ENCODE assay signal across 8 cellular contexts in the genomic region with DNA sequence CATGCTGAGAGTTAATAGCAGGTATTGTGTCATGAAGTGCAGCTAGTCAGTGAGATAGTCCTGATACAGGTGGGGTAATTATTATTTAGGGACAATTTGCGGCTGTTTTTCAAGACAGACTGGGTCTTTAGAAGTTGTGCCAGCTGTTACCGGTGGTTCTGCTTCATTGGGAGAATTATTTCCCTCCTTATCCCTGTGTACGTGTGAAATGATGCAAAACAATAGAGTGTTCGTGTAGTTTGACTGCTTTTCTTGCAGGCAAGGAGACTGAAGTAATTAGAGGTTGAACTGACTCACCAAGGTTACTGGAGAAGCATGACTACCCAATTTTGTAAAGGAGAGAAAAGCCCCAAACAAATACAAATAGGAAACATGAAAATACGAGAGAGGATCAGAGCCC.
DNase-seq lines count a peak whose midpoint lies in the region; ATAC-seq and TF ChIP-seq lines count a peak whose summit lies in the region.

No MANE protein-coding gene starts in this region.

- H3K9me2 ChIP-seq in GM23248 (ENCODE audit: insufficient read depth), result no peaks in the 10 kb centered on the region

- WGBS in GM23248 (ENCODE audit: low coverage in 1 of 2, low lambda C conversion rate in 2 of 2, missing lambda C conversion rate in 2 of 2), 2 experiments, result 1 to 8% methylated on average over 5 of the region's 5 CpGs
- no CpG with 5 or more reads among the region's 5 CpGs for whole genome bisulfite sequencing in mesendoderm (ENCODE audit: extremely low coverage, insufficient coverage, low lambda C conversion rate)

- peaks cover 43% of the 10 kb centered on the region for H3F3A ChIP-seq in GM23248 (ENCODE audit: insufficient read depth)

- TF ChIP-seq CTCF in A673 (conservative IDR thresholded peaks at IDR 0.05; ENCODE audit: low read depth, low read length) (no peak), astrocyte of the cerebellum (IDR thresholded peaks at IDR 0.05; ENCODE audit: low read depth, low read length, missing control alignments) (no peak)

- H3K79me2 ChIP-seq in GM23248 (ENCODE audit: insufficient read depth) (no peaks in the 10 kb centered on the region), mesendoderm (ENCODE audit: control insufficient read depth, insufficient read depth, low read length) (no peaks in the 10 kb centered on the region)

- no peak overlapping the region for H2AFZ ChIP-seq in GM23248

- no peak overlapping the region for H3K23ac ChIP-seq in mesendoderm (ENCODE audit: low read length)

- intact Hi-C loops in A673 (cut with micrococcal nuclease; ENCODE audit: unreplicated experiment), result loop anchor here (2.0 to 10.0 kb wide), 2 partner anchors 99 to 177 kb away; no protein-coding TSS in a partner anchor

- no peak overlapping the region for H3K18ac ChIP-seq in mesendoderm (ENCODE audit: low read length)

- no peak overlapping the region for H2BK15ac ChIP-seq in mesendoderm (replicated peaks; ENCODE audit: low read depth)

- H3K4me1 ChIP-seq in A673 (ENCODE audit: insufficient read depth, low read length, poor library complexity, severe bottlenecking), result peaks cover 22% of the 10 kb centered on the region
- peaks cover 39% of the 10 kb centered on the region for H3K4me1 ChIP-seq in GM23248 (ENCODE audit: insufficient read depth)
- H3K4me1 ChIP-seq in mesendoderm (ENCODE audit: control insufficient read depth, low read depth, low read length), result no peaks in the 10 kb centered on the region

- peak overlapping the region; percentile 97 for H3K9ac ChIP-seq in GM23248
- no peak overlapping the region for H3K9ac ChIP-seq in mesendoderm (ENCODE audit: low read length)

- H3K36me3 ChIP-seq in A673 (ENCODE audit: insufficient read depth, low read length, poor library complexity, severe bottlenecking) (no peaks in the 10 kb centered on the region), GM23248 (ENCODE audit: low read depth) (no peaks in the 10 kb centered on the region), mesendoderm (ENCODE audit: control insufficient read depth, insufficient read depth, low read length) (no peaks in the 10 kb centered on the region)

- H4K8ac ChIP-seq in mesendoderm (ENCODE audit: low read depth, low read length), result no peak overlapping the region

- H3K4me2 ChIP-seq in GM23248 (ENCODE audit: unreplicated experiment) (peak overlapping the region; percentile 96), mesendoderm (ENCODE audit: low read length) (no peak overlapping the region)

- POLR2A ChIA-PET in A673 (lab: Charles Lee; ENCODE audit: low non-redundant PET), result no interaction called here

- no peaks in the 10 kb centered on the region for H4K20me1 ChIP-seq in GM23248 (ENCODE audit: insufficient read depth)

- H3K56ac ChIP-seq in mesendoderm (ENCODE audit: low read length), result no peak overlapping the region

- ATAC-seq in HG03159 (IDR thresholded peaks at IDR 0.05; ENCODE audit: unreplicated experiment) (no peak), GM21367 (IDR thresholded peaks at IDR 0.05; ENCODE audit: unreplicated experiment) (no peak), GM19328 (IDR thresholded peaks at IDR 0.05; ENCODE audit: unreplicated experiment) (no peak)

- H3K27ac ChIP-seq in A673 (ENCODE audit: low read depth, low read length, poor library complexity, severe bottlenecking), result peak overlapping the region; percentile 87
- peak overlapping the region; percentile 96 for H3K27ac ChIP-seq in GM23248
- H3K27ac ChIP-seq in mesendoderm (ENCODE audit: low read depth, low read length), result no peak overlapping the region

- H2BK120ac ChIP-seq in mesendoderm (ENCODE audit: low read depth, low read length), result no peak overlapping the region

- H3K79me1 ChIP-seq in mesendoderm (ENCODE audit: low read length), result no peaks in the 10 kb centered on the region

- H3K27me3 ChIP-seq in A673 (replicated peaks; ENCODE audit: insufficient read depth, low read depth, low read length, poor library complexity), result no peaks in the 10 kb centered on the region
- H3K27me3 ChIP-seq in GM23248 (replicated peaks; ENCODE audit: insufficient read depth), result no peaks in the 10 kb centered on the region
- H3K27me3 ChIP-seq in mesendoderm (ENCODE audit: insufficient read depth, low read length, poor library complexity), result no peaks in the 10 kb centered on the region

- no peak overlapping the region for H4K5ac ChIP-seq in mesendoderm (ENCODE audit: low read length)

- in situ Hi-C loops in GM23248 (cut with MboI), result no loop called here
- in situ Hi-C loops in astrocyte of the cerebellum (cut with HindIII; ENCODE audit: low sequenced_read_pairs), result no loop called here

- no peak overlapping the region for H3K4me3 ChIP-seq in A673 (ENCODE audit: low read depth, low read length, poor library complexity, severe bottlenecking)
- H3K4me3 ChIP-seq in GM23248, result peak overlapping the region; percentile 77
- no peak overlapping the region for H3K4me3 ChIP-seq in astrocyte of the cerebellum (ENCODE audit: low read depth, low read length)
- H3K4me3 ChIP-seq in mesendoderm (ENCODE audit: low read length), result no peak overlapping the region

- no TSS peak for BruUV-seq in A673 (replicated peaks; lab: Mats Ljungman, UMichigan)

- DNase-seq in A673 (ENCODE audit: low spot score) (no peak), GM23248 (peak; percentile 93), astrocyte of the cerebellum (ENCODE audit: low read depth) (peak; percentile 83), lung microvascular endothelial cell (ENCODE audit: low read depth in 2 of 2) (peak; percentile 21 to 97), mesendoderm (no peak)

- H2BK5ac ChIP-seq in mesendoderm (ENCODE audit: low read length), result no peak overlapping the region

- H3K9me3 ChIP-seq in A673 (ENCODE audit: low read depth, low read length, poor library complexity, severe bottlenecking) (no peaks in the 10 kb centered on the region), GM23248 (ENCODE audit: low read depth) (no peaks in the 10 kb centered on the region)

- no peak overlapping the region for H2AK5ac ChIP-seq in mesendoderm (ENCODE audit: low read length)

- CTCF ChIA-PET in A673 (lab: Charles Lee), result no interaction called here

- H3K4ac ChIP-seq in mesendoderm (ENCODE audit: low read depth, low read length), result no peak overlapping the region

Comparison
In these comparisons a context has a peak if more than half of its experiments do, and no peak if none do; other contexts are left out.
1. DNase-seq: peak in GM23248 (single experiment), astrocyte of the cerebellum (single experiment) and lung microvascular endothelial cell (2 of 2); none in A673 (single experiment) and mesendoderm (single experiment).